In the genomic region with DNA sequence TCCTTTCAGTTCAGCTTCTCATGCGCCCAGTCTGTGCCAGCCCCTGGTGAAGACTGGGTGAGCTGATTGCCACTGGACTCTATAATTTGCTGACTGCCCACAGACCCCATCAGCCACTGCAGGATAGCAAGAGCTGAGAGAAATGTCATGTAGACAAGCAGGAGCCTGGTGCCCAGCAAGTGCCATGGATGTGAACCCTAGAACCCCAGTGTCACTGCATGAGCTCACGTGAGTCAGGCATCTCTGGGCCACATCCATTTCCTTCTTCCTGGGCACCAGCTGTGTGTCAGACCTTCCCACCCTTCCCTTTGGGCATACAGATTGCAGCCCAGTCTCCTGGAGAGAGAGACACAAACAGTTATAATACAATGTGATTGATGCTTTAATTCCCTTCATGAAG, we compare ENCODE assay signal across 24 cellular contexts.
"Had no signal": no experiment of that assay in that cellular context is flagged by ENCODE, and none has a peak within 500 bp of the region (broad histone marks: within the 10 kb centered on the region; RNA-seq: fewer than 3 reads in every experiment).

No MANE protein-coding gene starts in this region.

- ATAC-seq: activated CD4-positive, CD25-positive, alpha-beta regulatory T cell treated with anti-CD3 and anti-CD28 coated beads, Interleukin-2, amount 50 U/mL, for 24 hours; activated naive CD4-positive, alpha-beta T cell treated with anti-CD3 and anti-CD28 coated beads, Interleukin-2, amount 50 U/mL, for 72 hours; effector memory CD8-positive, alpha-beta T cell; gastroesophageal sphincter; right cardiac atrium had no signal

- H3K27me3 Mint-ChIP-seq: activated CD4-positive, alpha-beta memory T cell treated with anti-CD3 and anti-CD28 coated beads for 36 hours had no signal

- H2AFZ ChIP-seq: parathyroid adenoma had no signal

- H3K27ac ChIP-seq: gastroesophageal sphincter, parathyroid adenoma, spleen, testis, transverse colon, uterus, VCaP had no signal

- H3K9me3 ChIP-seq: gastroesophageal sphincter, spleen, testis, transverse colon, uterus had no signal

- H3K36me3 ChIP-seq: gastroesophageal sphincter, spleen, transverse colon, uterus had no signal

- H3K4me3 ChIP-seq: gastroesophageal sphincter, spleen, testis, transverse colon, uterus had no signal

- H3K4me3 Mint-ChIP-seq: activated CD4-positive, alpha-beta memory T cell treated with anti-CD3 and anti-CD28 coated beads for 36 hours; central memory CD8-positive, alpha-beta T cell; effector memory CD8-positive, alpha-beta T cell; mesothelial cell of epicardium; naive thymus-derived CD4-positive, alpha-beta T cell; T-helper 1 cell treated with Interleukin-12 subunit alpha and Interleukin-12 subunit beta and Interleukin-4 antibody, amounts not matched to agents 30 μg/mL and 1 μg/mL, for 36 hours had no signal

- H3K4me1 ChIP-seq: gastroesophageal sphincter, parathyroid adenoma, testis, uterus had no signal

- H3K36me3 Mint-ChIP-seq: activated CD4-positive, alpha-beta memory T cell treated with anti-CD3 and anti-CD28 coated beads for 36 hours; activated naive CD4-positive, alpha-beta T cell treated with anti-CD3 and anti-CD28 coated beads, Interleukin-2, amount 50 U/mL, for 72 hours; mesothelial cell of epicardium; naive thymus-derived CD4-positive, alpha-beta T cell had no signal

- H3K27ac Mint-ChIP-seq: activated CD4-positive, alpha-beta memory T cell treated with anti-CD3 and anti-CD28 coated beads for 36 hours; activated naive CD4-positive, alpha-beta T cell treated with anti-CD3 and anti-CD28 coated beads, Interleukin-2, amount 50 U/mL, for 72 hours; activated T-helper 2 cell treated with anti-CD3 and anti-CD28 coated beads, Interferon-gamma antibody, Interleukin-2, Interleukin-4, amounts not matched to agents 10 μg/mL and 5 μg/mL and 100 μg/mL, durations not matched to agents 14 hours and 24 hours and 36 hours; effector memory CD8-positive, alpha-beta T cell; mesothelial cell of epicardium; naive thymus-derived CD4-positive, alpha-beta T cell; T-helper 1 cell treated with Interleukin-12 subunit alpha and Interleukin-12 subunit beta and Interleukin-4 antibody, amounts not matched to agents 30 μg/mL and 1 μg/mL, for 36 hours had no signal

- H3K4me1 Mint-ChIP-seq: central memory CD8-positive, alpha-beta T cell; naive thymus-derived CD4-positive, alpha-beta T cell had no signal

- H3K9ac ChIP-seq: parathyroid adenoma had no signal

- H3K9me3 Mint-ChIP-seq: activated CD4-positive, alpha-beta memory T cell treated with anti-CD3 and anti-CD28 coated beads for 36 hours; activated naive CD4-positive, alpha-beta T cell treated with anti-CD3 and anti-CD28 coated beads, Interleukin-2, amount 50 U/mL, for 72 hours; activated T-helper 2 cell treated with anti-CD3 and anti-CD28 coated beads, Interferon-gamma antibody, Interleukin-2, Interleukin-4, amounts not matched to agents 10 μg/mL and 5 μg/mL and 100 μg/mL, durations not matched to agents 14 hours and 24 hours and 36 hours; central memory CD8-positive, alpha-beta T cell; effector memory CD8-positive, alpha-beta T cell; mesothelial cell of epicardium; T-helper 1 cell treated with Interleukin-12 subunit alpha and Interleukin-12 subunit beta and Interleukin-4 antibody, amounts not matched to agents 30 μg/mL and 1 μg/mL, for 36 hours had no signal

- H3K27me3 ChIP-seq: spleen, testis, transverse colon, uterus had no signal

- DNase-seq: activated CD4-positive, alpha-beta memory T cell treated with anti-CD3 and anti-CD28 coated beads for 36 hours; activated CD4-positive, alpha-beta T cell treated with anti-CD3 and anti-CD28 coated beads for 48 hours; activated T-cell treated with anti-CD3 and anti-CD28 coated beads, Interleukin-2, amount 50 U/mL, for 48 hours; effector memory CD8-positive, alpha-beta T cell; hippocampal formation; kidney; naive thymus-derived CD4-positive, alpha-beta T cell; nucleus accumbens; right cardiac atrium; spleen; stimulated activated naive CD4-positive, alpha-beta T cell; T-helper 9 cell; testis; transverse colon; uterus had no signal
